Comparison of ENCODE assay signal across 8 cellular contexts in the genomic region with DNA sequence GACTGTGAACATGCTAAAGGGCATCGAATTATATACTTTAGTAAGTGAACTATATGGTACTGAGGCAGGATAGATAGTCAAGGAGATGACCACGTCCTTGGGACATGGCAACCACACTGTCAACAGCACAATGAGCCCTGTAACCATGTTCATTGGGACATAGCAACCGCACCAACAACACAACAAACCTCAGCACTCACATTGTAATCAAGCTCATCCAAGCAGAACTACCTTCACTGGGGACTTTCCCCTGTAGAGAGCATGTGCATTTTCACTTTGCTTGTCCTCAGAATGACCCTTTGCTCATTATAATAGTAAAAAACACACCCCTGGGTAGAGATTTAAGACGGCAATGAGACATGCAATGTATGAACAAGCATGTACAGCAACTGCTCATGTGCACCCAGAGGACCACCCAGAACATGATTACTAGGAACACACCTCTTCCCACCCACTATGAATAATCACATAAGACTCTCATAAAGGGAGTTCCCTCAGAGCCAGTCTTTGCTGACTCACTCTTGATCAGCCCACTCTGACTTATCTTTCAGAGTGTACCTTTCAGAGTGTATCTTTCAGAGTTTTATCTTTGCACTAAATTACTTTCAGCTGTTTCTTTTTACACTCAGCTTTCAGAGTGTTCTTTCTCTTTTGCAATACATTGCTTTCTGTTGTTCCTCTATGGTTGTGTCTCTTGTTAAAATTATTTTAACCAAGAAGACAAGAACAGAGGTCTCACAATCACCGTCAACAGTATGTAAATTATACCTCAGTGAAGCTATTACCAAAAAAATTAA. TPM values are rescaled to one million over a fixed set of nuclear protein-coding genes. Genes with fewer than 3 reads are reported as not detected.
DNase-seq lines count a peak whose midpoint lies in the region; ATAC-seq and TF ChIP-seq lines count a peak whose summit lies in the region.

No MANE protein-coding gene starts in this region.

- DNase-seq in GM10248 (ENCODE audit: extremely low spot score) (peak; percentile 64), HAP-1 (ENCODE audit: low spot score in 2 of 2) (peak; percentile 31 to 55), M059J (ENCODE audit: low read depth) (peak; percentile 95), natural killer cell (peak; percentile 75), KG1 (lab: John Stamatoyannopoulos, UW) (no peak), G401 (ENCODE audit: low spot score) (no peak)
- peak in 3 of 4 experiments; percentile 21 to 46 (median 25) for DNase-seq in activated CD4-positive, CD25-positive, alpha-beta regulatory T cell (lab: John Stamatoyannopoulos, UW)
- peak; percentile 75 to 79 (median 78) for DNase-seq in effector memory CD8-positive, alpha-beta T cell

- H3K9me3 Mint-ChIP-seq in effector memory CD8-positive, alpha-beta T cell: no peaks in the 10 kb centered on the region
- no peaks in the 10 kb centered on the region for H3K9me3 Mint-ChIP-seq in natural killer cell

- intact Hi-C loops in natural killer cell (cut with micrococcal nuclease): loop anchor here (1.0 to 2.0 kb wide), 5 partner anchors 13 to 68 kb away; no protein-coding TSS in a partner anchor

- in situ Hi-C loops in HAP-1 (cut with MboI; ENCODE audit: low sequenced_read_pairs): no loop called here
- in situ Hi-C loops in G401 (cut with HindIII; ENCODE audit: low sequenced_read_pairs): no loop called here

- H3K4me3 ChIP-seq in HAP-1: no peak overlapping the region

- H3K27me3 ChIP-seq in HAP-1 (ENCODE audit: low read depth): no peaks in the 10 kb centered on the region

- H3K36me3 Mint-ChIP-seq in effector memory CD8-positive, alpha-beta T cell (ENCODE audit: insufficient read depth): peaks cover 5% of the 10 kb centered on the region
- no peaks in the 10 kb centered on the region for H3K36me3 Mint-ChIP-seq in natural killer cell

- CTCF ChIA-PET in GM10248 (lab: Yijun Ruan, JAX): interaction anchor here (1.2 to 2.0 kb wide), 5 partner anchors 13 to 88 kb away, joined by 3 to 7 read pairs (median 3); no protein-coding TSS in a partner anchor

- no peaks in the 10 kb centered on the region for H3K9me3 ChIP-seq in HAP-1

- H3K4me1 ChIP-seq in HAP-1: peaks cover 23% of the 10 kb centered on the region

- peak overlapping the region; percentile 24 to 30 for H3K4me3 Mint-ChIP-seq in effector memory CD8-positive, alpha-beta T cell
- H3K4me3 Mint-ChIP-seq in natural killer cell: peak overlapping the region; percentile 61

- H3K4me1 Mint-ChIP-seq in effector memory CD8-positive, alpha-beta T cell (ENCODE audit: low read depth in 2 of 2): peaks cover 29 to 45% of the 10 kb centered on the region in 2 donors
- peaks cover 41 to 46% of the 10 kb centered on the region in 2 donors for H3K4me1 Mint-ChIP-seq in natural killer cell

- POLR2A ChIA-PET in GM10248 (lab: Yijun Ruan, JAX): no interaction called here

- H3K36me3 ChIP-seq in HAP-1 (replicated peaks): no peaks in the 10 kb centered on the region

- ATAC-seq in effector memory CD8-positive, alpha-beta T cell (replicated peaks): peak; percentile 86
- ATAC-seq in natural killer cell: peak; percentile 80 to 91 (median 84)

- TF ChIP-seq CTCF in GM10248 (IDR thresholded peaks at IDR 0.05; ENCODE audit: control extremely low read depth, extremely low read depth, low read depth, missing control alignments) (no peak), natural killer cell (IDR thresholded peaks at IDR 0.05) (no peak)

- peak overlapping the region; percentile 98 to 100 for H3K27ac Mint-ChIP-seq in effector memory CD8-positive, alpha-beta T cell
- H3K27ac Mint-ChIP-seq in natural killer cell: peak overlapping the region; percentile 93 to 96

- H3K27me3 Mint-ChIP-seq in effector memory CD8-positive, alpha-beta T cell: no peaks in the 10 kb centered on the region
- H3K27me3 Mint-ChIP-seq in natural killer cell (ENCODE audit: low read depth in 2 of 2): no peaks in the 10 kb centered on the region

RNA-seq across cellular contexts. Expression of a gene that starts 4.1 kb away (rescaled TPM):
- total RNA-seq in M059J (2014; rRNA removed; shearing (Covaris generic)): 2.8 TPM in 1 of 2 replicates, not detected in the other
- total RNA-seq in natural killer cell: 1 to 10 TPM; 1.6 to 5.6 (median 4.6) TPM
- not detected in 2 replicates for total RNA-seq in G401 (2014; rRNA removed; shearing (Covaris generic))

RNA-seq across cellular contexts. Expression of a gene that starts 30.6 kb away (rescaled TPM):
- total RNA-seq in M059J (2014; rRNA removed; shearing (Covaris generic)): 81.0 and 90.7 TPM in 2 replicates
- 100 to 1,000 TPM; 204 to 215 (median 210) TPM for total RNA-seq in natural killer cell
- not detected in 2 replicates for total RNA-seq in G401 (2014; rRNA removed; shearing (Covaris generic))

RNA-seq across cellular contexts. Expression of a gene that starts 47.0 kb away (rescaled TPM):
- total RNA-seq in M059J (2014; rRNA removed; shearing (Covaris generic)): 25.1 and 36.5 TPM in 2 replicates
- total RNA-seq in natural killer cell: 10 to 100 TPM; 32.5 to 34.1 (median 34.1) TPM
- total RNA-seq in G401 (2014; rRNA removed; shearing (Covaris generic)): 19.6 and 26.9 TPM in 2 replicates

Comparison
In these comparisons a context has a peak if more than half of its experiments do, and no peak if none do; other contexts are left out.
1. DNase-seq: peak in GM10248 (single experiment), HAP-1 (2 of 2), M059J (single experiment), activated CD4-positive, CD25-positive, alpha-beta regulatory T cell (3 of 4), effector memory CD8-positive, alpha-beta T cell (3 of 3) and natural killer cell (single experiment); none in KG1 (single experiment) and G401 (single experiment).
2. RNA of a gene that starts 30.6 kb away (total RNA-seq): 204 to 215 TPM in natural killer cell and 81.0 to 90.7 TPM in M059J; not detected in G401; every median in the first group is over 10 times any median in the second.